8 cellular contexts compared by ENCODE assay signal in the genomic region with DNA sequence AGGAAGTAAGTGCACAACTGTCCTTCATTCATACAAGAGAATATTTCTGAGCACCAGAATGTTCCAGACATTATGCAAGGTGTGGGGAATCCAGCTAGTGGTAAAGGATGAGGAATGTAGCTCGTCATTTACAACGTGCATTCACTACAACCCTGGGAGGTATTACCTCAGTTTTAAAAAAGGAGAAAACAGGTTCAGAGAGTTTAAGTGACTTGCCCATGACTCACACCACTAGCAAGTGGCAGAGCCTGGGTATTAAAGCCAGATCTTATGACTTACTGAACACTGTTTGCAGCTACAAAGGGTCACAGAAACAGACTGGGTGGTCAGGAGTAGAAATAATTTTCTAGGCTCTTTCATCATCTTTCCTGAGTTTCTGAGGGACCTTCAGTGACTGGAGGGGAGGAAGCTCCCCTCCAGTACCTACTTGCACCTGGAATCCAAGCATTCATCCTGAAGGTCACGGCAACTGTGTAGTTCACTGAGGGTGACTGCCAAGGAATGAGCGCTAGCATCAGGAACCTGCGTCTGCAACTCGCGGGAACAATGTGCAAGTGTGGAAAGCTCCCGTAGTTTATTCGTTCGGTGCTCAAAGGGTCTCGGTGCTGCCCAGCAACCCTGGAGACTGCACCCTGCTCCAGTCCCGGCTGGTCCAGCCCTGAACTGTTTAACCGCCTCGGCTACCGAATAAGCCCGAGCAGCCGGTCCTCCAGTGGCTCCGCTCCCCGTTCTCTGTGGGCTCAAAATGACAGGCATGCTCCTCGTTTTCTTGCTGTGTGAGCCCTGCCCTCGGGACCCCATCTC. TPM values are rescaled to one million over a fixed set of nuclear protein-coding genes. Genes with fewer than 3 reads are reported as not detected.
DNase-seq lines count a peak whose midpoint lies in the region; ATAC-seq, FAIRE-seq and TF ChIP-seq lines count a peak whose summit lies in the region.

No MANE protein-coding gene starts in this region.

- DNase-seq in A549 (ENCODE audit: low read depth in 1 of 2, low spot score in 1 of 2) (peak; percentile 25 to 50), SK-N-MC (ENCODE audit: low read depth, low spot score) (no peak), fibroblast of pulmonary artery (ENCODE audit: low read depth) (peak; percentile 80), omental fat pad (ENCODE audit: low spot score) (no peak), NCI-H1436 treated with DMSO at 0.1 percent for 48 hours (lab: John Stamatoyannopoulos, UW) (no peak)

- ATAC-seq in A549 (peak; percentile 66 to 68), GM18498 (IDR thresholded peaks at IDR 0.05; ENCODE audit: unreplicated experiment) (peak; percentile 29), HG03066 (IDR thresholded peaks at IDR 0.05; ENCODE audit: low read depth, unreplicated experiment) (peak; percentile 26), omental fat pad (ENCODE audit: low FRiP score) (peak; percentile 45), GM21526 (IDR thresholded peaks at IDR 0.05; ENCODE audit: low FRiP score, unreplicated experiment) (no peak)

- H3K9ac ChIP-seq in SK-N-MC (ENCODE audit: insufficient read length), result peak overlapping the region; percentile 93

- H3K36me3 ChIP-seq in SK-N-MC (ENCODE audit: insufficient read depth, low read length), result peaks cover 28% of the 10 kb centered on the region

- no peak for TF ChIP-seq CTCF in A549 (IDR thresholded peaks at IDR 0.05)
- TF ChIP-seq CTCF in fibroblast of pulmonary artery (IDR thresholded peaks at IDR 0.05; ENCODE audit: low read length, missing control alignments), result no peak
- no peak for TF ChIP-seq CTCF in omental fat pad (IDR thresholded peaks at IDR 0.05)

- H3K27ac ChIP-seq in A549 (peak overlapping the region; percentile 87 to 93), SK-N-MC (no peak overlapping the region)

- TF ChIP-seq POLR2A in A549 (IDR thresholded peaks at IDR 0.05; ENCODE audit: low read length), result no peak

- H3K9me3 ChIP-seq in A549, result no peaks in the 10 kb centered on the region
- H3K9me3 ChIP-seq in SK-N-MC (ENCODE audit: low read depth, low read length), result no peaks in the 10 kb centered on the region

- no peak for TF ChIP-seq EP300 in A549 (IDR thresholded peaks at IDR 0.05)

- H3K4me1 ChIP-seq in A549, result peaks cover 14% of the 10 kb centered on the region

- TF ChIP-seq RAD21 in A549 (conservative IDR thresholded peaks at IDR 0.05 in 1 of 2, IDR thresholded peaks at IDR 0.05 in 1 of 2), result no peak

- H3K4me3 ChIP-seq in A549 (peak overlapping the region; percentile 80), SK-N-MC (peak overlapping the region; percentile 96), fibroblast of pulmonary artery (replicated peaks; ENCODE audit: low read depth, low read length) (peak overlapping the region; percentile 92)

- no peak for FAIRE-seq in A549 (lab: Jason Lieb, UNC)

- under 1% methylated on average over 14 of the region's 21 CpGs for WGBS in A549 (ENCODE audit: missing lambda C conversion rate)

- CTCF ChIA-PET in A549 (lab: Yijun Ruan, JAX), result interaction anchor here (0.8 to 1.9 kb wide), 8 partner anchors 8 to 275 kb away, joined by 3 to 8 read pairs (median 3); a partner anchor contains a TSS

- POLR2A ChIA-PET in A549 (lab: Yijun Ruan, JAX), result interaction anchor here (0.8 to 2.1 kb wide), 6 partner anchors 13 to 218 kb away, joined by 3 to 11 read pairs (median 4); a partner anchor contains a TSS

- peak overlapping the region; percentile 86 for H3K4me2 ChIP-seq in A549

TF ChIP-seq in A549, 52 proteins besides CTCF, POLR2A, EP300 and RAD21:
- TF ChIP-seq, protein P1, sequence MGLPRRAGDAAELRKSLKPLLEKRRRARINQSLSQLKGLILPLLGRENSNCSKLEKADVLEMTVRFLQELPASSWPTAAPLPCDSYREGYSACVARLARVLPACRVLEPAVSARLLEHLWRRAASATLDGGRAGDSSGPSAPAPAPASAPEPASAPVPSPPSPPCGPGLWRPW (IDR thresholded peaks at IDR 0.05), result no peak
- TF ChIP-seq ZC3H11A (IDR thresholded peaks at IDR 0.05) (no peak), FOSL2 (IDR thresholded peaks at IDR 0.05) (no peak; the same call in 1 of the 2 replicates), FOSL2 (CRISPR knock-in tag; IDR thresholded peaks at IDR 0.05) (peak; percentile 57), EHMT2 (IDR thresholded peaks at IDR 0.05; ENCODE audit: low read depth) (no peak), JUNB (IDR thresholded peaks at IDR 0.05) (0 out of 2 replicates have a peak, but pooled peaks have one; percentile 23)
- TF ChIP-seq, protein P2, sequence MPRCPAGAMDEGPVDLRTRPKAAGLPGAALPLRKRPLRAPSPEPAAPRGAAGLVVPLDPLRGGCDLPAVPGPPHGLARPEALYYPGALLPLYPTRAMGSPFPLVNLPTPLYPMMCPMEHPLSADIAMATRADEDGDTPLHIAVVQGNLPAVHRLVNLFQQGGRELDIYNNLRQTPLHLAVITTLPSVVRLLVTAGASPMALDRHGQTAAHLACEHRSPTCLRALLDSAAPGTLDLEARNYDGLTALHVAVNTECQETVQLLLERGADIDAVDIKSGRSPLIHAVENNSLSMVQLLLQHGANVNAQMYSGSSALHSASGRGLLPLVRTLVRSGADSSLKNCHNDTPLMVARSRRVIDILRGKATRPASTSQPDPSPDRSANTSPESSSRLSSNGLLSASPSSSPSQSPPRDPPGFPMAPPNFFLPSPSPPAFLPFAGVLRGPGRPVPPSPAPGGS (IDR thresholded peaks at IDR 0.05), result no peak

RNA-seq across cellular contexts. Expression of a gene that starts 0.6 kb away (rescaled TPM):
- polyA plus RNA-seq in A549 (2011; rRNA removed) (7.2 and 7.8 TPM in 2 replicates), A549 (2017; fragmentation: RNase III; extraction: RNeasy Plus Mini Kit Qiagen cat#74134 plus additional on column Dnase treatment) (4.6 to 5.2 TPM (median 4.9 TPM) in 3 replicates)
- polyA plus RNA-seq in A549 (2012; cell fraction: cytosol; rRNA removed), result 2.0 and 2.5 TPM in 2 replicates
- polyA plus RNA-seq in A549 (2012; cell fraction: nucleus; rRNA removed), result 1.2 and 2.4 TPM in 2 replicates
- 2.1 and 2.7 TPM in 2 replicates for polyA minus RNA-seq in A549 (2011; rRNA and poly(A)+ RNA removed)
- 1 to 10 TPM; 1.2 to 8.0 (median 3.2) TPM for total RNA-seq in omental fat pad

RNA-seq across cellular contexts. Expression of a gene that starts 0.7 kb away (rescaled TPM):
- polyA plus RNA-seq in A549 (2011; rRNA removed) (98.9 and 117 TPM in 2 replicates), A549 (2017; fragmentation: RNase III; extraction: RNeasy Plus Mini Kit Qiagen cat#74134 plus additional on column Dnase treatment) (59.8 to 59.9 TPM (median 59.9 TPM) in 3 replicates)
- 42.7 and 43.3 TPM in 2 replicates for polyA plus RNA-seq in A549 (2012; cell fraction: cytosol; rRNA removed)
- polyA plus RNA-seq in A549 (2012; cell fraction: nucleus; rRNA removed), result 17.4 and 20.0 TPM in 2 replicates
- polyA minus RNA-seq in A549 (2011; rRNA and poly(A)+ RNA removed), result 48.4 and 58.1 TPM in 2 replicates
- 10 to 100 TPM; 21.0 to 32.5 (median 24.9) TPM for total RNA-seq in omental fat pad

RNA-seq across cellular contexts. Expression of a gene that starts 35.2 kb away (rescaled TPM):
- polyA plus RNA-seq in A549 (2011; rRNA removed), result 67.0 and 73.1 TPM in 2 replicates
- polyA plus RNA-seq in A549 (2012; cell fraction: cytosol; rRNA removed), result 34.5 and 40.3 TPM in 2 replicates
- 43.4 and 61.7 TPM in 2 replicates for polyA plus RNA-seq in A549 (2012; cell fraction: nucleus; rRNA removed)
- 34.5 to 41.2 TPM (median 39.5 TPM) in 3 replicates for polyA plus RNA-seq in A549 (2017; fragmentation: RNase III; extraction: RNeasy Plus Mini Kit Qiagen cat#74134 plus additional on column Dnase treatment)
- 51.2 and 51.3 TPM in 2 replicates for polyA minus RNA-seq in A549 (2011; rRNA and poly(A)+ RNA removed)
- total RNA-seq in omental fat pad, result 10 to 100 TPM; 24.9 to 32.9 (median 28.0) TPM

RNA-seq across cellular contexts. Expression of a gene that starts 35.5 kb away (rescaled TPM):
- polyA plus RNA-seq in A549 (2011; rRNA removed) (21.1 and 33.0 TPM in 2 replicates), A549 (2017; fragmentation: RNase III; extraction: RNeasy Plus Mini Kit Qiagen cat#74134 plus additional on column Dnase treatment) (30.0 to 32.6 TPM (median 31.8 TPM) in 3 replicates)
- polyA plus RNA-seq in A549 (2012; cell fraction: cytosol; rRNA removed), result 13.0 and 13.6 TPM in 2 replicates
- polyA plus RNA-seq in A549 (2012; cell fraction: nucleus; rRNA removed), result 18.0 and 18.2 TPM in 2 replicates
- 7.2 and 11.3 TPM in 2 replicates for polyA minus RNA-seq in A549 (2011; rRNA and poly(A)+ RNA removed)
- 10 to 100 TPM; 16.1 to 24.1 (median 20.4) TPM for total RNA-seq in omental fat pad

RNA-seq across cellular contexts. Expression of a gene that starts 45.3 kb away (rescaled TPM):
- polyA plus RNA-seq in A549 (2011; rRNA removed) (55.4 and 60.4 TPM in 2 replicates), A549 (2017; fragmentation: RNase III; extraction: RNeasy Plus Mini Kit Qiagen cat#74134 plus additional on column Dnase treatment) (22.0 to 25.3 TPM (median 22.6 TPM) in 3 replicates)
- 9.5 and 10.4 TPM in 2 replicates for polyA plus RNA-seq in A549 (2012; cell fraction: cytosol; rRNA removed)
- polyA plus RNA-seq in A549 (2012; cell fraction: nucleus; rRNA removed), result 10.3 and 18.0 TPM in 2 replicates
- 22.3 and 34.4 TPM in 2 replicates for polyA minus RNA-seq in A549 (2011; rRNA and poly(A)+ RNA removed)
- 10 to 100 TPM; 15.6 to 74.2 (median 20.2) TPM for total RNA-seq in omental fat pad

Comparison
In these comparisons a context has a peak if more than half of its experiments do, and no peak if none do; other contexts are left out.
1. DNase-seq: peak in A549 (2 of 2) and fibroblast of pulmonary artery (single experiment); none in SK-N-MC (single experiment), omental fat pad (single experiment) and NCI-H1436 treated with DMSO at 0.1 percent for 48 hours (single experiment).
2. Peak in every context shown above with its lines, with median percentiles within 50 percentile points of each other: H3K4me3 ChIP-seq.